21 cellular contexts compared by ENCODE assay signal in the genomic region with DNA sequence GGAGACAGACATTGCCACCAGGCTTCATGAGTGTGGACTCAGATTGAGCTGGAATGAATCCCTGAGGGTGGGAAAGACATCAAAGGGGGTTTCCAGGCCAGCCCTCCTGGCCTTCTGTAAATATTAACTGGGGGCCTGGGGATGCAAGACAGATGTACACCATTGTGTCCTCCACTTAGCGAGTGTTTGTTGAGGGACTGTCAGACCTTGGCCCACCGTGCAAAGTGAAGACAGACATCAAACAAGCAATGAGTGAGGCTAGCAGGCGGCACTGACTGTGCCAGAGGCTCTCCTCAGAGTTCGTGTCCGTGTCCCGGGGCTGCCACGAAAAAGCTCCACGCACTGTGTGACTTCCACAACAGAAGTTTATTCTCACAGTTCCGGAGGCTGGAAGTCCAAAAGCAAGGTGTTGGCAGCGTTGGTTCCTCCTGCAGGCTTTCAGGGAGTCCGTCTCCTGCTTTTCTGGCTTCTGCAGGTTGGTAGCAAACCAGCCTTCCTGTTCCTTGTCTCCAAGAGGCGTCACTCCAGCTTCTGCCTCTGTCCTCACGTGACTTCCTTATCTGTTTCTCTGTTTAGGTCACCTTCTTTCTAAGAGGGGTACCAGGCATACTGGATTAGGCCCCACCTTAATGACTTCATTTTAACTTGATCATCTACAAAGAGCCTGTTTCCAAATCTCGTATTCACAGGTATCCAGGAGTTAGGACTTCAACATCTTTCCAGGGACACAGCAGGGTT. TPM values are rescaled to one million over a fixed set of nuclear protein-coding genes. Genes with fewer than 3 reads are reported as not detected.
DNase-seq lines count a peak whose midpoint lies in the region; ATAC-seq, FAIRE-seq and TF ChIP-seq lines count a peak whose summit lies in the region.
"Had no signal": no experiment of that assay in that cellular context is flagged by ENCODE, and none has a peak within 500 bp of the region (broad histone marks: within the 10 kb centered on the region; RNA-seq: fewer than 3 reads in every experiment).

No MANE protein-coding gene starts in this region.

- no peak for DNase-seq in K562 (ENCODE audit: extremely low read depth in 1 of 4, low spot score in 3 of 4)
- peak; percentile 57 for DNase-seq in mesendoderm
- DNase-seq in posterior vena cava (ENCODE audit: low spot score) = peak; percentile 64
- DNase-seq in SK-N-SH = no peak
- no peak for DNase-seq in psoas muscle
- DNase-seq in GM23248 = no peak
- DNase-seq: AML-193; Caco-2; Calu3; CD4-positive, alpha-beta T cell; CD8-positive, alpha-beta T cell; DMS79 treated with DMSO at 0.1 percent for 48 hours; GF-D8 had no signal

- no peaks in the 10 kb centered on the region for H3K79me2 ChIP-seq in K562 (ENCODE audit: control insufficient read depth, insufficient read depth, low read length)
- no peaks in the 10 kb centered on the region for H3K79me2 ChIP-seq in mesendoderm (ENCODE audit: control insufficient read depth, insufficient read depth, low read length)
- H3K79me2 ChIP-seq in SK-N-SH (ENCODE audit: insufficient read depth) = no peaks in the 10 kb centered on the region
- no peaks in the 10 kb centered on the region for H3K79me2 ChIP-seq in GM23248 (ENCODE audit: insufficient read depth)

- no peak overlapping the region for H2BK120ac ChIP-seq in mesendoderm (ENCODE audit: low read depth, low read length)

- TF ChIP-seq POLR2A in K562 (conservative IDR thresholded peaks at IDR 0.05) = no peak

- CTCF ChIA-PET in K562 (lab: Yijun Ruan, JAX; ENCODE audit: low intra/inter-chr PET ratio) = no interaction called here
- CTCF ChIA-PET in SK-N-SH (lab: Yijun Ruan, JAX) = interaction anchor here (1.3 kb wide), 1 partner anchor 57 kb away, joined by 3 read pairs; no protein-coding TSS in a partner anchor

- no peaks in the 10 kb centered on the region for H3K79me1 ChIP-seq in mesendoderm (ENCODE audit: low read length)

- H3K23ac ChIP-seq in mesendoderm (ENCODE audit: low read length) = no peak overlapping the region

- TF ChIP-seq RAD21 in K562 (CRISPR knock-in tag; conservative IDR thresholded peaks at IDR 0.05 in 1 of 2, IDR thresholded peaks at IDR 0.05 in 1 of 2) = no peak
- TF ChIP-seq RAD21 in SK-N-SH (IDR thresholded peaks at IDR 0.05; ENCODE audit: low read length) = no peak

- H2BK5ac ChIP-seq in mesendoderm (ENCODE audit: low read length) = no peak overlapping the region

- H3K4me1 ChIP-seq in K562 (replicated peaks in 1 of 2; ENCODE audit: control insufficient read depth in 2 of 2, insufficient read depth in 2 of 2, low read length in 2 of 2) = peaks cover 0 to 20% of the 10 kb centered on the region in 2 experiments; a peak in 2 of 5 replicates
- H3K4me1 ChIP-seq in mesendoderm (ENCODE audit: control insufficient read depth, low read depth, low read length) = no peaks in the 10 kb centered on the region
- H3K4me1 ChIP-seq in SK-N-SH (ENCODE audit: control insufficient read depth in 1 of 2, insufficient read depth in 2 of 2, low read depth in 1 of 2, low read length in 1 of 2) = peaks cover 0 to 17% of the 10 kb centered on the region in 2 experiments; a peak in 1 of 4 replicates
- H3K4me1 ChIP-seq in psoas muscle = no peaks in the 10 kb centered on the region
- H3K4me1 ChIP-seq in GM23248 (ENCODE audit: insufficient read depth) = no peaks in the 10 kb centered on the region
- H3K4me1 ChIP-seq: A549; BLaER1 treated with 17β-estradiol and CSF1 and Interleukin-3, amounts not matched to agents 10 nM and 100 nM; Caco-2 had no signal

- TF ChIP-seq CTCF in K562 (IDR thresholded peaks at IDR 0.05 in 2 of 3, conservative IDR thresholded peaks at IDR 0.05 in 1 of 3; ENCODE audit: insufficient read depth in 2 of 3, low read depth in 1 of 3, low read length in 3 of 3) (no peak), SK-N-SH (IDR thresholded peaks at IDR 0.05) (no peak), psoas muscle (IDR thresholded peaks at IDR 0.05) (no peak)

- TF ChIP-seq EP300 in K562 (IDR thresholded peaks at IDR 0.05; ENCODE audit: low read length) (no peak), SK-N-SH (IDR thresholded peaks at IDR 0.05; ENCODE audit: borderline replicate concordance in 1 of 2, low read depth in 1 of 2, low read length in 1 of 2) (no peak)

- H2AFZ ChIP-seq in K562 (ENCODE audit: low read depth, low read length) (no peak overlapping the region), SK-N-SH (ENCODE audit: low read depth) (no peak overlapping the region), GM23248 (no peak overlapping the region)

- POLR2A ChIA-PET in K562 (lab: Yijun Ruan, JAX) (interaction anchor here (0.7 to 1.3 kb wide), 3 partner anchors 9 to 468 kb away, joined by 3 to 4 read pairs (median 3); no protein-coding TSS in a partner anchor), SK-N-SH (lab: Yijun Ruan, JAX) (no interaction called here)

- H3K36me3 ChIP-seq in K562 (ENCODE audit: control insufficient read depth, insufficient read depth, low read length) (no peaks in the 10 kb centered on the region), mesendoderm (ENCODE audit: control insufficient read depth, insufficient read depth, low read length) (no peaks in the 10 kb centered on the region), SK-N-SH (replicated peaks in 1 of 2; ENCODE audit: control insufficient read depth in 1 of 2, insufficient read depth in 2 of 2, low read length in 1 of 2) (no peaks in the 10 kb centered on the region), psoas muscle (ENCODE audit: insufficient read depth in 1 of 2, low read depth in 1 of 2) (no peaks in the 10 kb centered on the region), GM23248 (ENCODE audit: low read depth) (no peaks in the 10 kb centered on the region)
- H3K36me3 ChIP-seq: BLaER1 treated with 17β-estradiol and CSF1 and Interleukin-3, amounts not matched to agents 10 nM and 100 nM had no signal

- H2AK5ac ChIP-seq in mesendoderm (ENCODE audit: low read length) = no peak overlapping the region

- H4K8ac ChIP-seq in mesendoderm (ENCODE audit: low read depth, low read length) = no peak overlapping the region

- no peak overlapping the region for H3K56ac ChIP-seq in mesendoderm (ENCODE audit: low read length)

- no peaks in the 10 kb centered on the region for H3F3A ChIP-seq in SK-N-SH (replicated peaks; ENCODE audit: insufficient read depth)
- H3F3A ChIP-seq in GM23248 (ENCODE audit: insufficient read depth) = no peaks in the 10 kb centered on the region

- H3K9me2 ChIP-seq in SK-N-SH (no peaks in the 10 kb centered on the region), GM23248 (ENCODE audit: insufficient read depth) (no peaks in the 10 kb centered on the region)

- peaks cover 40% of the 10 kb centered on the region for H4K20me1 ChIP-seq in K562 (replicated peaks; ENCODE audit: control insufficient read depth, insufficient read depth, low read length)
- no peaks in the 10 kb centered on the region for H4K20me1 ChIP-seq in SK-N-SH (ENCODE audit: insufficient read depth)
- no peaks in the 10 kb centered on the region for H4K20me1 ChIP-seq in GM23248 (ENCODE audit: insufficient read depth)

- peak; percentile 26 for FAIRE-seq in K562 (lab: Jason Lieb, UNC)
- FAIRE-seq: A549, D721Med, G401.6, GM12891, GM19239 had no signal

- H2BK15ac ChIP-seq in mesendoderm (replicated peaks; ENCODE audit: low read depth) = no peak overlapping the region

- H3K9me3 ChIP-seq in K562 (replicated peaks; ENCODE audit: control insufficient read depth, insufficient read depth, low read depth, low read length) (no peaks in the 10 kb centered on the region), SK-N-SH (no peaks in the 10 kb centered on the region), psoas muscle (no peaks in the 10 kb centered on the region), GM23248 (ENCODE audit: low read depth) (no peaks in the 10 kb centered on the region)
- H3K9me3 ChIP-seq: A549; BLaER1 treated with 17β-estradiol and CSF1 and Interleukin-3, amounts not matched to agents 10 nM and 100 nM; Caco-2 had no signal

- no peak overlapping the region for H3K18ac ChIP-seq in mesendoderm (ENCODE audit: low read length)

- no peak overlapping the region for H3K4ac ChIP-seq in mesendoderm (ENCODE audit: low read depth, low read length)

- WGBS in K562 (ENCODE audit: insufficient coverage, low coverage, missing lambda C conversion rate) = under 1% methylated on average over 14 of the region's 14 CpGs
- WGBS in mesendoderm (ENCODE audit: extremely low coverage, insufficient coverage, low lambda C conversion rate) = no CpG with 5 or more reads among the region's 14 CpGs
- 51% methylated on average over 14 of the region's 14 CpGs for WGBS in SK-N-SH (ENCODE audit: low lambda C conversion rate)
- 83 to 84% (median 84%) methylated on average over 14 of the region's 14 CpGs for WGBS in psoas muscle, 3 donors
- WGBS in GM23248 (ENCODE audit: low coverage in 1 of 2, low lambda C conversion rate in 2 of 2, missing lambda C conversion rate in 2 of 2), 2 experiments = 58 to 59% methylated on average over 14 of the region's 14 CpGs

- ATAC-seq in K562 (no peak), psoas muscle (no peak)
- ATAC-seq: A549; CD8-positive, alpha-beta T cell had no signal

- in situ Hi-C loops in K562 (cut with MboI) (no loop called here), GM23248 (cut with MboI) (no loop called here)

- no peak overlapping the region for H4K5ac ChIP-seq in mesendoderm (ENCODE audit: low read length)

- no TSS peak for BruUV-seq in K562 (replicated peaks; lab: Mats Ljungman, UMichigan)

- intact Hi-C loops in K562 (cut with micrococcal nuclease) = no loop called here
- intact Hi-C loops in posterior vena cava (cut with DNase I) = no loop called here
- intact Hi-C loops in psoas muscle (cut with DNase I) = no loop called here

- no peak overlapping the region for H3K4me2 ChIP-seq in K562 (ENCODE audit: insufficient read depth, low read length)
- no peak overlapping the region for H3K4me2 ChIP-seq in mesendoderm (ENCODE audit: low read length)
- no peak overlapping the region for H3K4me2 ChIP-seq in SK-N-SH
- no peak overlapping the region for H3K4me2 ChIP-seq in GM23248 (ENCODE audit: unreplicated experiment)
- H3K4me2 ChIP-seq: A549; BLaER1 treated with 17β-estradiol and CSF1 and Interleukin-3, amounts not matched to agents 10 nM and 100 nM had no signal

- no peak overlapping the region for H3K4me3 ChIP-seq in K562
- no peak overlapping the region for H3K4me3 ChIP-seq in mesendoderm (ENCODE audit: low read length)
- no peak overlapping the region for H3K4me3 ChIP-seq in SK-N-SH (ENCODE audit: low read depth in 2 of 2, low read length in 1 of 2)
- H3K4me3 ChIP-seq in psoas muscle = no peak overlapping the region
- H3K4me3 ChIP-seq in GM23248 = no peak overlapping the region
- H3K4me3 ChIP-seq: A549; BLaER1 treated with 17β-estradiol and CSF1 and Interleukin-3, amounts not matched to agents 10 nM and 100 nM had no signal

- H3K9me1 ChIP-seq in K562 (ENCODE audit: control insufficient read depth, insufficient read depth, low read length) = no peaks in the 10 kb centered on the region

- H3K9ac ChIP-seq in K562 (ENCODE audit: insufficient read depth in 1 of 2, low read depth in 2 of 2, low read length in 2 of 2) = no peak overlapping the region
- no peak overlapping the region for H3K9ac ChIP-seq in mesendoderm (ENCODE audit: low read length)
- H3K9ac ChIP-seq in SK-N-SH = no peak overlapping the region
- no peak overlapping the region for H3K9ac ChIP-seq in GM23248
- H3K9ac ChIP-seq: BLaER1 treated with 17β-estradiol and CSF1 and Interleukin-3, amounts not matched to agents 10 nM and 100 nM had no signal

- no peak overlapping the region for H3K27ac ChIP-seq in K562 (ENCODE audit: extremely low read depth, low read depth, low read length)
- no peak overlapping the region for H3K27ac ChIP-seq in mesendoderm (ENCODE audit: low read depth, low read length)
- H3K27ac ChIP-seq in SK-N-SH (ENCODE audit: low read depth in 2 of 2, low read length in 1 of 2) = no peak overlapping the region
- H3K27ac ChIP-seq in psoas muscle = no peak overlapping the region
- H3K27ac ChIP-seq in GM23248 = no peak overlapping the region
- H3K27ac ChIP-seq: 22Rv1; A549; BLaER1 treated with 17β-estradiol and CSF1 and Interleukin-3, amounts not matched to agents 10 nM and 100 nM; C4-2B had no signal

- H3K27me3 ChIP-seq in K562 (ENCODE audit: control insufficient read depth in 2 of 2, insufficient read depth in 2 of 2, low read length in 2 of 2) = peaks cover 30 to 89% of the 10 kb centered on the region in 2 experiments; a peak in 4 of 5 replicates
- H3K27me3 ChIP-seq in mesendoderm (ENCODE audit: insufficient read depth, low read length, poor library complexity) = no peaks in the 10 kb centered on the region
- no peaks in the 10 kb centered on the region for H3K27me3 ChIP-seq in SK-N-SH (ENCODE audit: insufficient read depth)
- peaks cover 0 to 65% (median 14%) of the 10 kb centered on the region in 3 donors for H3K27me3 ChIP-seq in psoas muscle (ENCODE audit: insufficient read depth in 3 of 3, low read length in 2 of 3)
- no peaks in the 10 kb centered on the region for H3K27me3 ChIP-seq in GM23248 (replicated peaks; ENCODE audit: insufficient read depth)
- H3K27me3 ChIP-seq: BLaER1 treated with 17β-estradiol and CSF1 and Interleukin-3, amounts not matched to agents 10 nM and 100 nM had no signal

RNA-seq across cellular contexts. Expression of gene DISP3, which starts 59.1 kb away (rescaled TPM):
- not detected in 2 replicates for total RNA-seq in K562 (2011; cell fraction: chromatin; rRNA removed; ENCODE audit: low replicate concordance)
- total RNA-seq in K562 (2011; cell fraction: nucleolus; rRNA removed) = 0.13 and 0.17 TPM in 2 replicates
- 0.22 TPM in 1 of 2 replicates, not detected in the other for total RNA-seq in K562 (2011; cell fraction: nucleoplasm; rRNA removed)
- total RNA-seq in K562 (2014; rRNA removed) (0.04 and 0.14 TPM in 2 replicates), K562 (2014; rRNA removed; fragmentation: Illumina TruSeq; extraction: Trizol) (not detected in 2 replicates), K562 (2015; rRNA removed; fragmentation: Illumina TruSeq; extraction: Trizol) (not detected in 2 replicates), K562 (2021) (0.16 TPM in 1 of 2 replicates, not detected in the other), posterior vena cava (not detected), psoas muscle (under 1 TPM in 1 of 4 donors, not detected in 3; 0.04 TPM)
- polyA plus RNA-seq in K562 (2011; rRNA removed) (0.12 TPM in 1 of 2 replicates, not detected in the other), K562 (2014; fragmentation: Illumina TruSeq; extraction: Trizol) (0.19 TPM in 1 of 2 replicates, not detected in the other), K562 (2014; fragmentation: Nextera tagmentation; extraction: Ambion mirVana) (not detected), K562 (2014; rRNA removed) (0.03 TPM in 1 of 2 replicates, not detected in the other), SK-N-SH (2012; rRNA removed) (0.08 and 0.15 TPM in 2 replicates), psoas muscle (under 1 TPM; 0.01 to 0.03 (median 0.01) TPM), GM23248 (2016; fragmentation: Nextera tagmentation; extraction: Ambion mirVana) (not detected in 2 replicates)
- polyA plus RNA-seq in K562 (2011; cell fraction: cytosol; rRNA removed) = 0.04 TPM in 1 of 2 replicates, not detected in the other
- polyA plus RNA-seq in K562 (2011; cell fraction: nucleus; rRNA removed) = 0.06 and 0.13 TPM in 2 replicates
- 0.07 TPM in 1 of 2 replicates, not detected in the other for polyA plus RNA-seq in K562 (2012)
- polyA minus RNA-seq in K562 (2011; rRNA and poly(A)+ RNA removed) = not detected in 2 replicates
- polyA minus RNA-seq in K562 (2011; cell fraction: cytosol; rRNA and poly(A)+ RNA removed) = not detected in 2 replicates
- not detected in 2 replicates for polyA minus RNA-seq in K562 (2011; cell fraction: nucleus; rRNA and poly(A)+ RNA removed)
- polyA plus RNA-seq in mesendoderm (2013, experiment 1 of 2) = 0.81 TPM
- 0.76 TPM for polyA plus RNA-seq in mesendoderm (2013, experiment 2 of 2)
- 0.05 and 0.13 TPM in 2 replicates for polyA plus RNA-seq in SK-N-SH (2012; cell fraction: cytosol; rRNA removed)
- 0.39 and 0.46 TPM in 2 replicates for polyA plus RNA-seq in SK-N-SH (2012; cell fraction: nucleus; rRNA removed)
- not detected in 2 replicates for total RNA-seq in GM23248 (2014; rRNA removed; shearing (Covaris generic))

Comparison
In these comparisons a context has a peak if more than half of its experiments do, and no peak if none do; other contexts are left out.
1. DNase-seq: peak in mesendoderm (single experiment) and posterior vena cava (single experiment); none in K562 (0 of 4), SK-N-SH (single experiment), psoas muscle (0 of 2) and GM23248 (single experiment).
2. Of the 27 proteins assayed by ChIP-seq in both K562 and SK-N-SH: peak only in K562: USF1 and USF2; only in SK-N-SH: none; in both: none; in neither: 25.